Comparison of ENCODE assay signal across 1 cellular context in the genomic region with DNA sequence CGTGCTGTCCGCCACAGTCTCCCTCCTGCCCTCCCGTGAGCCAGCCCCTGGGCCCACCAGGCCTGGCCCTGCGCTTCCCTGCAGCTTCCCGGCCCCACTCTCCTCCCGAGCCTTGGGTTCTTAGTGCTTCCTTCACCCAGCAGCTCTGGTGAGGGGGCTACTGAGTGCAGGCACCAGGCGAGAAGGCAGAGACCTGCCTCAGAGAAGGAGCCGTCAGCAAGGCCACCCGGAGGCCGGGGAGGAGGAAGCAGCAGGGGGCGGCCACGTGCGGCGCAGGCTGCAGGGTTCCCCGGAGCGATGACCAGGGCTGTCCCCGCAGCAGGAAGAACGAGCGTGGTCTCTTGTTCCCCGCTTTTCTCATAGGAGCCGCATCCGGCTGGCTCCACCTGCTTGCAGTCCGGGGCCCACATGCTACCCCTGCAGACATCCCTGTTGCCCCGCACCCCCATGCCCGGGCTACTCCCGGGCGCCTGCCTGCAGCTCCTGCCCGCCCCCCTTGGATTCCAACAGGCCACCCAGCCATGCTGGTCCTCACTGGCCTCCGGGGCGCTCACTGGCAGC.
A peak's percentile ranks its signal among the peaks of the same experiment; 100 is the strongest.
TF ChIP-seq lines count a peak whose summit lies in the region.

No MANE protein-coding gene starts in this region.

TF ChIP-seq in HepG2, 621 proteins besides CTCF, POLR2A, EP300 and RAD21 (continued from another document and continues in another):
- TF ChIP-seq, protein P1, sequence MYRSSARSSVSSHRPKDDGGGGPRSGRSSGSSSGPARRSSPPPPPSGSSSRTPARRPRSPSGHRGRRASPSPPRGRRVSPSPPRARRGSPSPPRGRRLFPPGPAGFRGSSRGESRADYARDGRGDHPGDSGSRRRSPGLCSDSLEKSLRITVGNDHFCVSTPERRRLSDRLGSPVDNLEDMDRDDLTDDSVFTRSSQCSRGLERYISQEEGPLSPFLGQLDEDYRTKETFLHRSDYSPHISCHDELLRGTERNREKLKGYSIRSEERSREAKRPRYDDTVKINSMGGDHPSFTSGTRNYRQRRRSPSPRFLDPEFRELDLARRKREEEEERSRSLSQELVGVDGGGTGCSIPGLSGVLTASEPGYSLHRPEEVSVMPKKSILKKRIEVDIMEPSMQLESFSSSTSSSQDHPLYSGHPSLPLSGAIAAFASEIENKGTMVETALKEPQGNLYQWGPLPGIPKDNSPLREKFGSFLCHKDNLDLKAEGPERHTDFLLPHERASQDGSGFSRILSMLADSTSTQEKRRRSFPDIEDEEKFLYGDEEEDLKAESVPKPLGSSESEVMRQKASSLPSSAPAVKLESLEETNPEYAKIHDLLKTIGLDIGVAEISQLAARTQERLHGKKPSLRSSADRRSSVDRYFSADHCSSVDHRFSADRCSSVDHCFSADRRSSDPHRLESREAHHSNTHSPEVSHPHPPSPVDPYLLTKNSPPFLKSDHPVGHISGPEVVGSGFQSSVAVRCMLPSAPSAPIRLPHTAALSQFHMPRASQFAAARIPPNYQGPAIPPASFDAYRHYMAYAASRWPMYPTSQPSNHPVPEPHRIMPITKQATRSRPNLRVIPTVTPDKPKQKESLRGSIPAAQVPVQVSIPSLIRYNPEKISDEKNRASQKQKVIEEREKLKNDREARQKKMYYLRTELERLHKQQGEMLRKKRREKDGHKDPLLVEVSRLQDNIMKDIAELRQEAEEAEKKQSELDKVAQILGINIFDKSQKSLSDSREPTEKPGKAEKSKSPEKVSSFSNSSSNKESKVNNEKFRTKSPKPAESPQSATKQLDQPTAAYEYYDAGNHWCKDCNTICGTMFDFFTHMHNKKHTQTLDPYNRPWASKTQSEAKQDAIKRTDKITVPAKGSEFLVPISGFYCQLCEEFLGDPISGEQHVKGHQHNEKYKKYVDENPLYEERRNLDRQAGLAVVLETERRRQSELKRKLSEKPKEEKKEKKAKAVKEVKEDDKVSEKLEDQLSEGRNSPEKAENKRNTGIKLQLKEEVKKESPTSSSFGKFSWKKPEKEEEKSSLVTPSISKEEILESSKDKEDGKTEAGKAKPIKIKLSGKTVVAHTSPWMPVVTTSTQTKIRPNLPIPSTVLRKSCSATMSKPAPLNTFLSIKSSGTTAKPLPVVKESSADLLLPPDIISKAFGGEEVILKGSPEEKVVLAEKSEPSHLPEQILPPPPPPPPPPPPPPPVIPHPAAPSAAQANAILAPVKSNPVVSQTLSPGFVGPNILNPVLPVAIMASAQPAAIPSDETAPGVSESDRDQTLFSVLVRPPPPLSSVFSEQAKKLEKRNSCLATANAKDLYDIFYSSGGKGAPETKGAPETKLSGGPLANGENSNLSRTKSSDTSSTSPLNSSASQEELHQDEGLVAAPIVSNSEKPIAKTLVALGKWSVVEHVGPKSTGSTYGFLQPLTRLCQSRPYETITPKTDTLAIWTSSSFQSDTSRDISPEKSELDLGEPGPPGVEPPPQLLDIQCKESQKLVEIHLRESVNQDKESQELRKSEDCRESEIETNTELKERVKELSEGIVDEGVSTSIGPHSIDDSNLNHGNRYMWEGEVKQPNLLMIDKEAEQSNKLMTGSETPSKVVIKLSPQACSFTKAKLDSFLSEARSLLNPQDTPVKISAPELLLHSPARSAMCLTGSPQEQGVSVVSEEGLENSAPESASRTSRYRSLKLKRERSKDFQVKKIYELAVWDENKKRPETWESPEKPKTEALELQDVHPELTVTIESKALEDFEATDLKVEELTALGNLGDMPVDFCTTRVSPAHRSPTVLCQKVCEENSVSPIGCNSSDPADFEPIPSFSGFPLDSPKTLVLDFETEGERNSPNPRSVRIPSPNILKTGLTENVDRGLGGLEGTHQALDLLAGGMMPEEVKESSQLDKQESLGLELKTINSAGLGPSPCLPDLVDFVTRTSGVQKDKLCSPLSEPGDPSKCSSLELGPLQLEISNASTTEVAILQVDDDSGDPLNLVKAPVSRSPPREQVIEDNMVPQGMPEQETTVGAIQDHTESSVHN (CRISPR knock-in tag; IDR thresholded peaks at IDR 0.05) = no peak
- TF ChIP-seq ZKSCAN5 (CRISPR knock-in tag; IDR thresholded peaks at IDR 0.05) (0 out of 2 replicates have a peak, but pooled peaks have one; percentile 22), ZNF251 (CRISPR knock-in tag; IDR thresholded peaks at IDR 0.05) (peak; percentile 74; the same call in 1 of the 2 replicates), SSRP1 (CRISPR knock-in tag; IDR thresholded peaks at IDR 0.05) (no peak), MIER3 (CRISPR knock-in tag; IDR thresholded peaks at IDR 0.05; ENCODE audit: borderline replicate concordance) (no peak), RNF2 (conservative IDR thresholded peaks at IDR 0.05; ENCODE audit: low read depth) (peak; percentile 94), ZNF225 (CRISPR knock-in tag; IDR thresholded peaks at IDR 0.05) (peak; percentile 88; the same call in 1 of the 2 replicates), PHF8 (CRISPR knock-in tag; IDR thresholded peaks at IDR 0.05) (no peak), MEIS2 (CRISPR knock-in tag; IDR thresholded peaks at IDR 0.05) (peak; percentile 81; the same call in 1 of the 2 replicates), NFYC (CRISPR knock-in tag; IDR thresholded peaks at IDR 0.05) (0 out of 2 replicates have a peak, but pooled peaks have one; percentile 22), SP4 (CRISPR knock-in tag; IDR thresholded peaks at IDR 0.05) (peak; percentile 39; the same call in 1 of the 2 replicates), ZBTB38 (CRISPR knock-in tag; IDR thresholded peaks at IDR 0.05) (peak; percentile 41; the same call in 1 of the 2 replicates), ZNF841 (CRISPR knock-in tag; IDR thresholded peaks at IDR 0.05; ENCODE audit: borderline replicate concordance) (no peak; the same call in 1 of the 2 replicates), ATF7-NPFF (CRISPR knock-in tag; IDR thresholded peaks at IDR 0.05; ENCODE audit: low read depth) (peak; percentile 88), ZNF24 (IDR thresholded peaks at IDR 0.05) (no peak), ZNF333 (CRISPR knock-in tag; IDR thresholded peaks at IDR 0.05; ENCODE audit: borderline replicate concordance) (no peak; the same call in 1 of the 2 replicates)
- TF ChIP-seq, protein P2, sequence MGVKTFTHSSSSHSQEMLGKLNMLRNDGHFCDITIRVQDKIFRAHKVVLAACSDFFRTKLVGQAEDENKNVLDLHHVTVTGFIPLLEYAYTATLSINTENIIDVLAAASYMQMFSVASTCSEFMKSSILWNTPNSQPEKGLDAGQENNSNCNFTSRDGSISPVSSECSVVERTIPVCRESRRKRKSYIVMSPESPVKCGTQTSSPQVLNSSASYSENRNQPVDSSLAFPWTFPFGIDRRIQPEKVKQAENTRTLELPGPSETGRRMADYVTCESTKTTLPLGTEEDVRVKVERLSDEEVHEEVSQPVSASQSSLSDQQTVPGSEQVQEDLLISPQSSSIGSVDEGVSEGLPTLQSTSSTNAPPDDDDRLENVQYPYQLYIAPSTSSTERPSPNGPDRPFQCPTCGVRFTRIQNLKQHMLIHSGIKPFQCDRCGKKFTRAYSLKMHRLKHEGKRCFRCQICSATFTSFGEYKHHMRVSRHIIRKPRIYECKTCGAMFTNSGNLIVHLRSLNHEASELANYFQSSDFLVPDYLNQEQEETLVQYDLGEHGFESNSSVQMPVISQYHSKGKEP (CRISPR knock-in tag; IDR thresholded peaks at IDR 0.05) = no peak
- TF ChIP-seq, protein P3, sequence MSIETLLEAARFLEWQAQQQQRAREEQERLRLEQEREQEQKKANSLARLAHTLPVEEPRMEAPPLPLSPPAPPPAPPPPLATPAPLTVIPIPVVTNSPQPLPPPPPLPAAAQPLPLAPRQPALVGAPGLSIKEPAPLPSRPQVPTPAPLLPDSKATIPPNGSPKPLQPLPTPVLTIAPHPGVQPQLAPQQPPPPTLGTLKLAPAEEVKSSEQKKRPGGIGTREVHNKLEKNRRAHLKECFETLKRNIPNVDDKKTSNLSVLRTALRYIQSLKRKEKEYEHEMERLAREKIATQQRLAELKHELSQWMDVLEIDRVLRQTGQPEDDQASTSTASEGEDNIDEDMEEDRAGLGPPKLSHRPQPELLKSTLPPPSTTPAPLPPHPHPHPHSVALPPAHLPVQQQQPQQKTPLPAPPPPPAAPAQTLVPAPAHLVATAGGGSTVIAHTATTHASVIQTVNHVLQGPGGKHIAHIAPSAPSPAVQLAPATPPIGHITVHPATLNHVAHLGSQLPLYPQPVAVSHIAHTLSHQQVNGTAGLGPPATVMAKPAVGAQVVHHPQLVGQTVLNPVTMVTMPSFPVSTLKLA (IDR thresholded peaks at IDR 0.05) = no peak
- TF ChIP-seq, protein P4, sequence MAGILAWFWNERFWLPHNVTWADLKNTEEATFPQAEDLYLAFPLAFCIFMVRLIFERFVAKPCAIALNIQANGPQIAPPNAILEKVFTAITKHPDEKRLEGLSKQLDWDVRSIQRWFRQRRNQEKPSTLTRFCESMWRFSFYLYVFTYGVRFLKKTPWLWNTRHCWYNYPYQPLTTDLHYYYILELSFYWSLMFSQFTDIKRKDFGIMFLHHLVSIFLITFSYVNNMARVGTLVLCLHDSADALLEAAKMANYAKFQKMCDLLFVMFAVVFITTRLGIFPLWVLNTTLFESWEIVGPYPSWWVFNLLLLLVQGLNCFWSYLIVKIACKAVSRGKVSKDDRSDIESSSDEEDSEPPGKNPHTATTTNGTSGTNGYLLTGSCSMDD (CRISPR knock-in tag; IDR thresholded peaks at IDR 0.05) = peak; percentile 91; the same call in 1 of the 2 replicates
- TF ChIP-seq, protein P5, sequence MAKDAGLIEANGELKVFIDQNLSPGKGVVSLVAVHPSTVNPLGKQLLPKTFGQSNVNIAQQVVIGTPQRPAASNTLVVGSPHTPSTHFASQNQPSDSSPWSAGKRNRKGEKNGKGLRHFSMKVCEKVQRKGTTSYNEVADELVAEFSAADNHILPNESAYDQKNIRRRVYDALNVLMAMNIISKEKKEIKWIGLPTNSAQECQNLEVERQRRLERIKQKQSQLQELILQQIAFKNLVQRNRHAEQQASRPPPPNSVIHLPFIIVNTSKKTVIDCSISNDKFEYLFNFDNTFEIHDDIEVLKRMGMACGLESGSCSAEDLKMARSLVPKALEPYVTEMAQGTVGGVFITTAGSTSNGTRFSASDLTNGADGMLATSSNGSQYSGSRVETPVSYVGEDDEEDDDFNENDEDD (CRISPR knock-in tag; IDR thresholded peaks at IDR 0.05; ENCODE audit: borderline replicate concordance) = peak; percentile 88; the same call in 1 of the 2 replicates
- TF ChIP-seq, protein P6, sequence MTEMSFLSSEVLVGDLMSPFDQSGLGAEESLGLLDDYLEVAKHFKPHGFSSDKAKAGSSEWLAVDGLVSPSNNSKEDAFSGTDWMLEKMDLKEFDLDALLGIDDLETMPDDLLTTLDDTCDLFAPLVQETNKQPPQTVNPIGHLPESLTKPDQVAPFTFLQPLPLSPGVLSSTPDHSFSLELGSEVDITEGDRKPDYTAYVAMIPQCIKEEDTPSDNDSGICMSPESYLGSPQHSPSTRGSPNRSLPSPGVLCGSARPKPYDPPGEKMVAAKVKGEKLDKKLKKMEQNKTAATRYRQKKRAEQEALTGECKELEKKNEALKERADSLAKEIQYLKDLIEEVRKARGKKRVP (CRISPR knock-in tag; IDR thresholded peaks at IDR 0.05) = no peak
- TF ChIP-seq, protein P7, sequence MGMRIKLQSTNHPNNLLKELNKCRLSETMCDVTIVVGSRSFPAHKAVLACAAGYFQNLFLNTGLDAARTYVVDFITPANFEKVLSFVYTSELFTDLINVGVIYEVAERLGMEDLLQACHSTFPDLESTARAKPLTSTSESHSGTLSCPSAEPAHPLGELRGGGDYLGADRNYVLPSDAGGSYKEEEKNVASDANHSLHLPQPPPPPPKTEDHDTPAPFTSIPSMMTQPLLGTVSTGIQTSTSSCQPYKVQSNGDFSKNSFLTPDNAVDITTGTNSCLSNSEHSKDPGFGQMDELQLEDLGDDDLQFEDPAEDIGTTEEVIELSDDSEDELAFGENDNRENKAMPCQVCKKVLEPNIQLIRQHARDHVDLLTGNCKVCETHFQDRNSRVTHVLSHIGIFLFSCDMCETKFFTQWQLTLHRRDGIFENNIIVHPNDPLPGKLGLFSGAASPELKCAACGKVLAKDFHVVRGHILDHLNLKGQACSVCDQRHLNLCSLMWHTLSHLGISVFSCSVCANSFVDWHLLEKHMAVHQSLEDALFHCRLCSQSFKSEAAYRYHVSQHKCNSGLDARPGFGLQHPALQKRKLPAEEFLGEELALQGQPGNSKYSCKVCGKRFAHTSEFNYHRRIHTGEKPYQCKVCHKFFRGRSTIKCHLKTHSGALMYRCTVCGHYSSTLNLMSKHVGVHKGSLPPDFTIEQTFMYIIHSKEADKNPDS (CRISPR knock-in tag; IDR thresholded peaks at IDR 0.05) = 0 out of 2 replicates have a peak, but pooled peaks have one; percentile 27
- TF ChIP-seq, protein P8, sequence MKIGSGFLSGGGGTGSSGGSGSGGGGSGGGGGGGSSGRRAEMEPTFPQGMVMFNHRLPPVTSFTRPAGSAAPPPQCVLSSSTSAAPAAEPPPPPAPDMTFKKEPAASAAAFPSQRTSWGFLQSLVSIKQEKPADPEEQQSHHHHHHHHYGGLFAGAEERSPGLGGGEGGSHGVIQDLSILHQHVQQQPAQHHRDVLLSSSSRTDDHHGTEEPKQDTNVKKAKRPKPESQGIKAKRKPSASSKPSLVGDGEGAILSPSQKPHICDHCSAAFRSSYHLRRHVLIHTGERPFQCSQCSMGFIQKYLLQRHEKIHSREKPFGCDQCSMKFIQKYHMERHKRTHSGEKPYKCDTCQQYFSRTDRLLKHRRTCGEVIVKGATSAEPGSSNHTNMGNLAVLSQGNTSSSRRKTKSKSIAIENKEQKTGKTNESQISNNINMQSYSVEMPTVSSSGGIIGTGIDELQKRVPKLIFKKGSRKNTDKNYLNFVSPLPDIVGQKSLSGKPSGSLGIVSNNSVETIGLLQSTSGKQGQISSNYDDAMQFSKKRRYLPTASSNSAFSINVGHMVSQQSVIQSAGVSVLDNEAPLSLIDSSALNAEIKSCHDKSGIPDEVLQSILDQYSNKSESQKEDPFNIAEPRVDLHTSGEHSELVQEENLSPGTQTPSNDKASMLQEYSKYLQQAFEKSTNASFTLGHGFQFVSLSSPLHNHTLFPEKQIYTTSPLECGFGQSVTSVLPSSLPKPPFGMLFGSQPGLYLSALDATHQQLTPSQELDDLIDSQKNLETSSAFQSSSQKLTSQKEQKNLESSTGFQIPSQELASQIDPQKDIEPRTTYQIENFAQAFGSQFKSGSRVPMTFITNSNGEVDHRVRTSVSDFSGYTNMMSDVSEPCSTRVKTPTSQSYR (CRISPR knock-in tag; IDR thresholded peaks at IDR 0.05; ENCODE audit: borderline replicate concordance) = 0 out of 2 replicates have a peak, but pooled peaks have one; percentile 39
- TF ChIP-seq, protein P9, sequence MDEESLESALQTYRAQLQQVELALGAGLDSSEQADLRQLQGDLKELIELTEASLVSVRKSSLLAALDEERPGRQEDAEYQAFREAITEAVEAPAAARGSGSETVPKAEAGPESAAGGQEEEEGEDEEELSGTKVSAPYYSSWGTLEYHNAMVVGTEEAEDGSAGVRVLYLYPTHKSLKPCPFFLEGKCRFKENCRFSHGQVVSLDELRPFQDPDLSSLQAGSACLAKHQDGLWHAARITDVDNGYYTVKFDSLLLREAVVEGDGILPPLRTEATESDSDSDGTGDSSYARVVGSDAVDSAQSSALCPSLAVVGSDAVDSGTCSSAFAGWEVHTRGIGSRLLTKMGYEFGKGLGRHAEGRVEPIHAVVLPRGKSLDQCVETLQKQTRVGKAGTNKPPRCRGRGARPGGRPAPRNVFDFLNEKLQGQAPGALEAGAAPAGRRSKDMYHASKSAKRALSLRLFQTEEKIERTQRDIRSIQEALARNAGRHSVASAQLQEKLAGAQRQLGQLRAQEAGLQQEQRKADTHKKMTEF (CRISPR knock-in tag; IDR thresholded peaks at IDR 0.05) = 0 out of 2 replicates have a peak, but pooled peaks have one; percentile 49
